ENCODE assay signal across 24 cellular contexts in genomic region chr6:89258912-89259311, GRCh38. TPM values are rescaled to one million over a fixed set of nuclear protein-coding genes. Genes with fewer than 3 reads are reported as not detected.
DNase-seq lines count a peak whose midpoint lies in the region; ATAC-seq, FAIRE-seq and TF ChIP-seq lines count a peak whose summit lies in the region.
"Had no signal": no experiment of that assay in that cellular context is flagged by ENCODE, and none has a peak within 500 bp of the region (broad histone marks: within the 10 kb centered on the region; RNA-seq: fewer than 3 reads in every experiment).

No MANE protein-coding gene starts in this region.

- H3K36me3 Mint-ChIP-seq in stimulated activated memory B cell treated with anti-CD40 and anti-IgM and Interleukin-4, amounts not matched to agents 10 μg/mL and 1 μg/mL and 100 μg/mL, for 72 hours = no peaks in the 10 kb centered on the region
- H3K36me3 Mint-ChIP-seq in CD14-positive monocyte = no peaks in the 10 kb centered on the region
- H3K36me3 Mint-ChIP-seq: CD4-positive, alpha-beta memory T cell had no signal

- H4K20me1 ChIP-seq in hepatocyte (ENCODE audit: insufficient read depth, poor library complexity, severe bottlenecking) = no peaks in the 10 kb centered on the region

- no peaks in the 10 kb centered on the region for H3K9me2 ChIP-seq in hepatocyte (replicated peaks; ENCODE audit: insufficient read depth)

- H2AFZ ChIP-seq in hepatocyte = no peak overlapping the region

- H3K4me2 ChIP-seq in hepatocyte = no peak overlapping the region

- ATAC-seq in GM19351 (IDR thresholded peaks at IDR 0.05; ENCODE audit: unreplicated experiment) (peak; percentile 75), HG02759 (IDR thresholded peaks at IDR 0.05; ENCODE audit: unreplicated experiment) (peak; percentile 75), HG03469 (IDR thresholded peaks at IDR 0.05; ENCODE audit: unreplicated experiment) (peak; percentile 62), body of pancreas (no peak)
- no peak for ATAC-seq in stimulated activated memory B cell treated with anti-CD40 and anti-IgM and Interleukin-4, amounts not matched to agents 10 μg/mL and 1 μg/mL and 100 μg/mL, for 72 hours
- ATAC-seq: heart right ventricle, pancreas had no signal

- H3K4me1 Mint-ChIP-seq in stimulated activated memory B cell treated with anti-CD40 and anti-IgM and Interleukin-4, amounts not matched to agents 10 μg/mL and 1 μg/mL and 100 μg/mL, for 72 hours = peaks cover 15% of the 10 kb centered on the region
- peaks cover 15% of the 10 kb centered on the region for H3K4me1 Mint-ChIP-seq in CD14-positive monocyte

- H3K79me2 ChIP-seq in hepatocyte = no peaks in the 10 kb centered on the region

- peak; percentile 78 for FAIRE-seq in GM12892 (lab: Jason Lieb, UNC)
- FAIRE-seq: islet of Langerhans, pancreas had no signal

- H3K4me1 ChIP-seq in body of pancreas (peaks cover 13% of the 10 kb centered on the region), hepatocyte (ENCODE audit: insufficient read depth) (peaks cover 6% of the 10 kb centered on the region)
- H3K4me1 ChIP-seq: ascending aorta, SJSA1, suprapubic skin had no signal

- no peak overlapping the region for H3K27ac Mint-ChIP-seq in stimulated activated memory B cell treated with anti-CD40 and anti-IgM and Interleukin-4, amounts not matched to agents 10 μg/mL and 1 μg/mL and 100 μg/mL, for 72 hours
- H3K27ac Mint-ChIP-seq in CD14-positive monocyte = no peak overlapping the region
- H3K27ac Mint-ChIP-seq: T-helper 2 cell treated with Interferon-gamma antibody and Interleukin-4, amounts not matched to agents 5 μg/mL and 100 μg/mL, for 36 hours had no signal

- H3K9me3 ChIP-seq in body of pancreas (no peaks in the 10 kb centered on the region), hepatocyte (ENCODE audit: low read depth) (no peaks in the 10 kb centered on the region)
- H3K9me3 ChIP-seq: ascending aorta, heart right ventricle, pancreas, SJSA1, suprapubic skin had no signal

- H3K9me3 Mint-ChIP-seq in stimulated activated memory B cell treated with anti-CD40 and anti-IgM and Interleukin-4, amounts not matched to agents 10 μg/mL and 1 μg/mL and 100 μg/mL, for 72 hours = no peaks in the 10 kb centered on the region
- H3K9me3 Mint-ChIP-seq in CD14-positive monocyte = peaks cover 0 to 2% (median 0%) of the 10 kb centered on the region in 7 donors
- H3K9me3 Mint-ChIP-seq: CD4-positive, alpha-beta memory T cell; T-helper 2 cell treated with Interferon-gamma antibody and Interleukin-4, amounts not matched to agents 5 μg/mL and 100 μg/mL, for 36 hours had no signal

- no peak for TF ChIP-seq POLR2A in GM12892 (IDR thresholded peaks at IDR 0.05; ENCODE audit: low read depth, low read length)
- no peak for TF ChIP-seq POLR2A in body of pancreas (IDR thresholded peaks at IDR 0.05)

- WGBS in body of pancreas, 2 donors = 79% methylated on average over 3 of the region's 3 CpGs
- 89% methylated on average over 3 of the region's 3 CpGs for WGBS in hepatocyte (ENCODE audit: low lambda C conversion rate, missing lambda C conversion rate)

- TF ChIP-seq CTCF in body of pancreas (IDR thresholded peaks at IDR 0.05) (no peak), hepatocyte (IDR thresholded peaks at IDR 0.05; ENCODE audit: poor library complexity) (no peak), CD14-positive monocyte (IDR thresholded peaks at IDR 0.05) (no peak)

- DNase-seq in GM12892 (ENCODE audit: insufficient read length) (no peak), body of pancreas (no peak), hepatocyte (ENCODE audit: low spot score) (no peak), CD14-positive monocyte (ENCODE audit: low spot score) (no peak)
- DNase-seq: activated CD4-positive, CD25-positive, alpha-beta regulatory T cell; activated effector memory CD4-positive, alpha-beta T cell treated with anti-CD3 and anti-CD28 coated beads, Interleukin-2, amount 50 U/mL, for 16 hours; CD4-positive, alpha-beta memory T cell; DMS79 treated with DMSO at 0.1 percent for 48 hours; heart right ventricle; NCI-H2081; NCI-H524; pancreas; stimulated activated CD4-positive, alpha-beta T cell treated with anti-CD3 and anti-CD28 coated beads, Interleukin-4, amount 100 ng/mL, for 1 hour had no signal

- H3K36me3 ChIP-seq in body of pancreas (replicated peaks in 1 of 2; ENCODE audit: insufficient read depth in 1 of 2, low read depth in 2 of 2) = no peaks in the 10 kb centered on the region
- H3K36me3 ChIP-seq in hepatocyte (replicated peaks; ENCODE audit: insufficient read depth, low read depth) = no peaks in the 10 kb centered on the region
- H3K36me3 ChIP-seq: ascending aorta, heart right ventricle, pancreas, SJSA1, suprapubic skin had no signal

- intact Hi-C loops in body of pancreas (cut with DNase I) (no loop called here), CD14-positive monocyte (cut with micrococcal nuclease) (no loop called here)

- H3K27me3 Mint-ChIP-seq in stimulated activated memory B cell treated with anti-CD40 and anti-IgM and Interleukin-4, amounts not matched to agents 10 μg/mL and 1 μg/mL and 100 μg/mL, for 72 hours = no peaks in the 10 kb centered on the region
- H3K27me3 Mint-ChIP-seq in CD14-positive monocyte (ENCODE audit: low read depth in 3 of 3) = no peaks in the 10 kb centered on the region

- H3K4me3 Mint-ChIP-seq in stimulated activated memory B cell treated with anti-CD40 and anti-IgM and Interleukin-4, amounts not matched to agents 10 μg/mL and 1 μg/mL and 100 μg/mL, for 72 hours = no peak overlapping the region
- no peak overlapping the region for H3K4me3 Mint-ChIP-seq in CD14-positive monocyte
- H3K4me3 Mint-ChIP-seq: CD4-positive, alpha-beta memory T cell; T-helper 2 cell treated with Interferon-gamma antibody and Interleukin-4, amounts not matched to agents 5 μg/mL and 100 μg/mL, for 36 hours had no signal

- no peak overlapping the region for H3K4me3 ChIP-seq in body of pancreas
- H3K4me3 ChIP-seq in hepatocyte = no peak overlapping the region
- H3K4me3 ChIP-seq: ascending aorta, heart right ventricle, pancreas, SJSA1, suprapubic skin had no signal

- no peak overlapping the region for H3K27ac ChIP-seq in body of pancreas
- H3K27ac ChIP-seq in hepatocyte = no peak overlapping the region
- H3K27ac ChIP-seq: ascending aorta, heart right ventricle, pancreas, SJSA1, suprapubic skin had no signal

- H3K27me3 ChIP-seq in body of pancreas (no peaks in the 10 kb centered on the region), hepatocyte (no peaks in the 10 kb centered on the region)
- H3K27me3 ChIP-seq: ascending aorta, heart right ventricle, pancreas, SJSA1, suprapubic skin had no signal

RNA-seq across cellular contexts. Expression of gene GABRR1, which starts 41.8 kb away (rescaled TPM):
- polyA plus RNA-seq in GM12892 (2012; ENCODE audit: missing spikeins) = not detected
- not detected for total RNA-seq in body of pancreas
- total RNA-seq in hepatocyte = 0.27 TPM in 1 of 2 replicates, not detected in the other
- polyA plus RNA-seq in hepatocyte = 0.60 TPM in 1 of 2 replicates, not detected in the other
- polyA plus RNA-seq in CD14-positive monocyte = not detected
- total RNA-seq: ascending aorta; CD4-positive, alpha-beta memory T cell; heart right ventricle; lung microvascular endothelial cell; pancreas; SJSA1 had no signal
- polyA plus RNA-seq: AG04450; CD4-positive, alpha-beta memory T cell had no signal

RNA-seq across cellular contexts. Expression of gene GABRR2, which starts 56.2 kb away (rescaled TPM):
- 0.51 TPM for polyA plus RNA-seq in GM12892 (2012; ENCODE audit: missing spikeins)
- total RNA-seq in body of pancreas = 1 to 10 TPM in 1 of 2 donors, under 1 TPM in 1; 0.52 to 1.3 TPM
- total RNA-seq in hepatocyte = 0.32 and 0.87 TPM in 2 replicates
- polyA plus RNA-seq in hepatocyte = 0.68 and 0.94 TPM in 2 replicates
- polyA plus RNA-seq in CD14-positive monocyte = not detected
- total RNA-seq: SJSA1 had no signal

Comparison
In these comparisons a context has a peak if more than half of its experiments do, and no peak if none do; other contexts are left out.
1. ATAC-seq: peak in GM19351 (single experiment), HG02759 (single experiment) and HG03469 (single experiment); none in body of pancreas (single experiment) and stimulated activated memory B cell treated with anti-CD40 and anti-IgM and Interleukin-4, amounts not matched to agents 10 μg/mL and 1 μg/mL and 100 μg/mL, for 72 hours (single experiment).